ENCODE assay signal across 8 cellular contexts in genomic region chr2:236399409-236399808, GRCh38.
"Had no signal": no experiment of that assay in that cellular context is flagged by ENCODE, and none has a peak within 500 bp of the region (broad histone marks: within the 10 kb centered on the region; RNA-seq: fewer than 3 reads in every experiment).

No MANE protein-coding gene starts in this region.

- H3K27ac ChIP-seq: GM23248 had no signal

- H3K27ac Mint-ChIP-seq: GM23338, HFFc6 had no signal

- H3K36me3 ChIP-seq: HAP-1 had no signal

- H3K4me3 Mint-ChIP-seq: GM23338, H9, HFFc6 had no signal

- H3K9me3 ChIP-seq: HAP-1 had no signal

- H3K4me3 ChIP-seq: GM23248, GM23338, HAP-1 had no signal

- H3K4me1 ChIP-seq: HAP-1 had no signal

- DNase-seq: GM23248, GOT3, H7, H9, HCEC 1CT, HFFc6 had no signal

- H3K9me3 Mint-ChIP-seq: GM23338, H9 had no signal
